ENCODE assay signal across 8 cellular contexts in genomic region chr16:85227262-85227923, GRCh38.
DNase-seq lines count a peak whose midpoint lies in the region; ATAC-seq, FAIRE-seq and TF ChIP-seq lines count a peak whose summit lies in the region.

No MANE protein-coding gene starts in this region.

- H3K4me1 Mint-ChIP-seq in astrocyte (ENCODE audit: low read depth, unreplicated experiment), result peaks cover 16% of the 10 kb centered on the region
- peaks cover 1% of the 10 kb centered on the region for H3K4me1 Mint-ChIP-seq in activated CD4-positive, alpha-beta T cell treated with anti-CD3 and anti-CD28 coated beads, Interleukin-2, amount 10 ng/mL, durations not matched to agents 24 days and 14 days

- H3K79me2 ChIP-seq in astrocyte (ENCODE audit: insufficient read depth, low read length), result peaks cover 19% of the 10 kb centered on the region

- peaks cover 36% of the 10 kb centered on the region for H3K4me1 ChIP-seq in astrocyte (ENCODE audit: insufficient read depth, low read length)
- peaks cover 18% of the 10 kb centered on the region for H3K4me1 ChIP-seq in psoas muscle

- H3K27ac Mint-ChIP-seq in astrocyte (ENCODE audit: unreplicated experiment), result peak overlapping the region; percentile 63
- H3K27ac Mint-ChIP-seq in activated CD4-positive, alpha-beta T cell treated with anti-CD3 and anti-CD28 coated beads, Interleukin-2, amount 10 ng/mL, durations not matched to agents 24 days and 14 days, result no peak overlapping the region

- DNase-seq in Daoy (ENCODE audit: low read depth), result peak; percentile 84
- DNase-seq in astrocyte (ENCODE audit: low read depth), result peak; percentile 86
- no peak for DNase-seq in psoas muscle
- no peak for DNase-seq in medulla oblongata (ENCODE audit: extremely low spot score)
- DNase-seq in A172 (ENCODE audit: low spot score), result no peak
- DNase-seq in activated CD4-positive, alpha-beta T cell treated with anti-CD3 and anti-CD28 coated beads, Interleukin-2, amount 10 ng/mL, durations not matched to agents 24 days and 14 days, result no peak

- H3K27ac ChIP-seq in astrocyte (ENCODE audit: low read depth, low read length) (peak overlapping the region; percentile 48), psoas muscle (no peak overlapping the region)

- 78 to 82% (median 79%) methylated on average over 13 of the region's 13 CpGs for WGBS in psoas muscle, 3 donors

- peaks cover 2% of the 10 kb centered on the region for H3K36me3 Mint-ChIP-seq in astrocyte (ENCODE audit: low read depth, unreplicated experiment)
- H3K36me3 Mint-ChIP-seq in activated CD4-positive, alpha-beta T cell treated with anti-CD3 and anti-CD28 coated beads, Interleukin-2, amount 10 ng/mL, durations not matched to agents 24 days and 14 days (ENCODE audit: low read depth), result no peaks in the 10 kb centered on the region

- H3K9me3 Mint-ChIP-seq in astrocyte (ENCODE audit: unreplicated experiment), result peaks cover 3% of the 10 kb centered on the region
- H3K9me3 Mint-ChIP-seq in activated CD4-positive, alpha-beta T cell treated with anti-CD3 and anti-CD28 coated beads, Interleukin-2, amount 10 ng/mL, durations not matched to agents 24 days and 14 days, result no peaks in the 10 kb centered on the region

- peak overlapping the region; percentile 21 for H3K9ac ChIP-seq in astrocyte (ENCODE audit: low read length)

- H3K4me3 ChIP-seq in astrocyte (ENCODE audit: insufficient read depth, low read depth, low read length), result no peak overlapping the region
- H3K4me3 ChIP-seq in psoas muscle, result no peak overlapping the region

- intact Hi-C loops in psoas muscle (cut with DNase I), result loop anchor here in 1 of 2 donors (10.0 kb wide), 1 partner anchor 113 kb away; the partner anchor contains the start of gene CIBAR2
- intact Hi-C loops in activated CD4-positive, alpha-beta T cell treated with anti-CD3 and anti-CD28 coated beads, Interleukin-2, amount 10 ng/mL, durations not matched to agents 24 days and 14 days (cut with micrococcal nuclease), result no loop called here

- H3K27me3 ChIP-seq in astrocyte (ENCODE audit: insufficient read depth, low read length), result no peaks in the 10 kb centered on the region
- H3K27me3 ChIP-seq in psoas muscle (ENCODE audit: insufficient read depth in 3 of 3, low read length in 2 of 3), result no peaks in the 10 kb centered on the region

- H3K4me3 Mint-ChIP-seq in astrocyte (ENCODE audit: unreplicated experiment), result no peak overlapping the region
- no peak overlapping the region for H3K4me3 Mint-ChIP-seq in activated CD4-positive, alpha-beta T cell treated with anti-CD3 and anti-CD28 coated beads, Interleukin-2, amount 10 ng/mL, durations not matched to agents 24 days and 14 days

- FAIRE-seq in astrocyte (lab: Jason Lieb, UNC), result no peak

- H3K36me3 ChIP-seq in astrocyte (ENCODE audit: insufficient read depth, low read length), result no peaks in the 10 kb centered on the region
- H3K36me3 ChIP-seq in psoas muscle (ENCODE audit: insufficient read depth in 1 of 2, low read depth in 1 of 2), result no peaks in the 10 kb centered on the region

- H3K9me3 ChIP-seq in astrocyte (ENCODE audit: insufficient read depth, low read depth, low read length) (no peaks in the 10 kb centered on the region), psoas muscle (no peaks in the 10 kb centered on the region)

- peak overlapping the region; percentile 69 for H3K4me2 ChIP-seq in astrocyte (ENCODE audit: low read length)

- ATAC-seq in GM19455 (IDR thresholded peaks at IDR 0.05; ENCODE audit: unreplicated experiment) (peak; percentile 67), HG03175 (IDR thresholded peaks at IDR 0.05; ENCODE audit: unreplicated experiment) (peak; percentile 82), psoas muscle (no peak)

- TF ChIP-seq CTCF in astrocyte (IDR thresholded peaks at IDR 0.05; ENCODE audit: insufficient read depth, low read depth, low read length), result no peak
- no peak for TF ChIP-seq CTCF in psoas muscle (IDR thresholded peaks at IDR 0.05)

- H2AFZ ChIP-seq in astrocyte (ENCODE audit: low read depth, low read length), result no peak overlapping the region

- H4K20me1 ChIP-seq in astrocyte (ENCODE audit: insufficient read depth, low read length), result peaks cover 52% of the 10 kb centered on the region

- H3K27me3 Mint-ChIP-seq in astrocyte (ENCODE audit: low read depth, unreplicated experiment), result no peaks in the 10 kb centered on the region
- no peaks in the 10 kb centered on the region for H3K27me3 Mint-ChIP-seq in activated CD4-positive, alpha-beta T cell treated with anti-CD3 and anti-CD28 coated beads, Interleukin-2, amount 10 ng/mL, durations not matched to agents 24 days and 14 days

Comparison
In these comparisons a context has a peak if more than half of its experiments do, and no peak if none do; other contexts are left out.
1. DNase-seq: peak in Daoy (single experiment) and astrocyte (single experiment); none in psoas muscle (0 of 2), medulla oblongata (single experiment), A172 (single experiment) and activated CD4-positive, alpha-beta T cell treated with anti-CD3 and anti-CD28 coated beads, Interleukin-2, amount 10 ng/mL, durations not matched to agents 24 days and 14 days (single experiment).
2. ATAC-seq: peak in GM19455 (single experiment) and HG03175 (single experiment); none in psoas muscle (0 of 4).